Comparison of ENCODE assay signal across 1 cellular context in genomic region chr17:29591737-29592624, GRCh38.
TF ChIP-seq lines count a peak whose summit lies in the region.

No MANE protein-coding gene starts in this region.

TF ChIP-seq in HepG2, 621 proteins besides CTCF, POLR2A, EP300 and RAD21 (continued from another document and continues in another):
- TF ChIP-seq SPEN (CRISPR knock-in tag; IDR thresholded peaks at IDR 0.05; ENCODE audit: low read depth), result peak; percentile 57
- no peak; the same call in 1 of the 2 replicates for TF ChIP-seq KDM5A (IDR thresholded peaks at IDR 0.05; ENCODE audit: borderline replicate concordance, low read length)
- TF ChIP-seq NR3C1 (CRISPR knock-in tag; IDR thresholded peaks at IDR 0.05), result no peak
- no peak for TF ChIP-seq ZNF772 (CRISPR knock-in tag; IDR thresholded peaks at IDR 0.05)
- TF ChIP-seq ZNF335 (CRISPR knock-in tag; IDR thresholded peaks at IDR 0.05), result peak; percentile 98
- peak; percentile 45 for TF ChIP-seq HNRNPLL (IDR thresholded peaks at IDR 0.05; ENCODE audit: low read depth, low read length, poor library complexity, severe bottlenecking)
- no peak for TF ChIP-seq ZNF24 (IDR thresholded peaks at IDR 0.05)
- no peak for TF ChIP-seq ZNF879 (CRISPR knock-in tag; IDR thresholded peaks at IDR 0.05)
- no peak; the same call in 1 of the 2 replicates for TF ChIP-seq ARNTL (CRISPR knock-in tag; IDR thresholded peaks at IDR 0.05)
- TF ChIP-seq ZNF564 (CRISPR knock-in tag; IDR thresholded peaks at IDR 0.05), result no peak
- TF ChIP-seq PATZ1 (CRISPR knock-in tag; IDR thresholded peaks at IDR 0.05), result peak; percentile 95
- no peak for TF ChIP-seq PTBP1 (IDR thresholded peaks at IDR 0.05; ENCODE audit: low read depth, low read length, poor library complexity, severe bottlenecking)
- no peak for TF ChIP-seq MEIS2 (CRISPR knock-in tag; IDR thresholded peaks at IDR 0.05)
- TF ChIP-seq ZZZ3 (CRISPR knock-in tag; IDR thresholded peaks at IDR 0.05; ENCODE audit: borderline replicate concordance), result no peak; the same call in 1 of the 2 replicates
- no peak for TF ChIP-seq FIP1L1 (IDR thresholded peaks at IDR 0.05; ENCODE audit: borderline replicate concordance, insufficient read depth, low read depth, low read length)
- peak; percentile 54 for TF ChIP-seq YY1 (IDR thresholded peaks at IDR 0.05; ENCODE audit: insufficient read depth, insufficient replicate concordance, low read depth, low read length)
- no peak; the same call in 1 of the 2 replicates for TF ChIP-seq CREM (IDR thresholded peaks at IDR 0.05)
- no peak for TF ChIP-seq CREM (CRISPR knock-in tag; IDR thresholded peaks at IDR 0.05)
- peak; percentile 46; the same call in 1 of the 2 replicates for TF ChIP-seq ARID5B (CRISPR knock-in tag; IDR thresholded peaks at IDR 0.05)
- no peak for TF ChIP-seq ZNF615 (CRISPR knock-in tag; IDR thresholded peaks at IDR 0.05; ENCODE audit: borderline replicate concordance)
- 0 out of 2 replicates have a peak, but pooled peaks have one; percentile 70 for TF ChIP-seq KLF12 (CRISPR knock-in tag; IDR thresholded peaks at IDR 0.05; ENCODE audit: borderline replicate concordance)
- no peak for TF ChIP-seq SMYD3 (CRISPR knock-in tag; IDR thresholded peaks at IDR 0.05)
- TF ChIP-seq ZBTB38 (CRISPR knock-in tag; IDR thresholded peaks at IDR 0.05), result no peak
- no peak for TF ChIP-seq KLF6 (CRISPR knock-in tag; IDR thresholded peaks at IDR 0.05)
- no peak for TF ChIP-seq TFDP1 (CRISPR knock-in tag; IDR thresholded peaks at IDR 0.05; ENCODE audit: borderline replicate concordance)
- no peak for TF ChIP-seq RBM22 (optimal IDR thresholded peaks at IDR 0.05; ENCODE audit: low read length)
- no peak for TF ChIP-seq MBNL3 (CRISPR knock-in tag; conservative IDR thresholded peaks at IDR 0.05)
- TF ChIP-seq ZNF577 (CRISPR knock-in tag; IDR thresholded peaks at IDR 0.05; ENCODE audit: borderline replicate concordance, low read depth), result no peak
- no peak for TF ChIP-seq IKZF1 (IDR thresholded peaks at IDR 0.05)
- TF ChIP-seq ZNF446 (CRISPR knock-in tag; IDR thresholded peaks at IDR 0.05), result no peak
- TF ChIP-seq FOXK2 (IDR thresholded peaks at IDR 0.05), result no peak
- no peak for TF ChIP-seq SP2 (CRISPR knock-in tag; IDR thresholded peaks at IDR 0.05)
- peak; percentile 62; the same call in 1 of the 2 replicates for TF ChIP-seq TFDP2 (CRISPR knock-in tag; IDR thresholded peaks at IDR 0.05)
- no peak for TF ChIP-seq ZBTB2 (CRISPR knock-in tag; IDR thresholded peaks at IDR 0.05; ENCODE audit: low read depth)
- TF ChIP-seq CSRNP2 (CRISPR knock-in tag; conservative IDR thresholded peaks at IDR 0.05; ENCODE audit: low read depth), result no peak
- TF ChIP-seq DNMT1 (CRISPR knock-in tag; IDR thresholded peaks at IDR 0.05), result no peak
- TF ChIP-seq ZFP82 (CRISPR knock-in tag; IDR thresholded peaks at IDR 0.05; ENCODE audit: borderline replicate concordance), result no peak
- TF ChIP-seq ONECUT2 (CRISPR knock-in tag; IDR thresholded peaks at IDR 0.05), result no peak
- TF ChIP-seq TMF1 (CRISPR knock-in tag; IDR thresholded peaks at IDR 0.05; ENCODE audit: low read depth), result no peak
- TF ChIP-seq KAT8 (CRISPR knock-in tag; IDR thresholded peaks at IDR 0.05), result 0 out of 2 replicates have a peak, but pooled peaks have one; percentile 49
- TF ChIP-seq ZBTB44 (CRISPR knock-in tag; IDR thresholded peaks at IDR 0.05), result peak; percentile 53; the same call in 1 of the 2 replicates
- TF ChIP-seq POGK (CRISPR knock-in tag; conservative IDR thresholded peaks at IDR 0.05), result peak; percentile 32; the same call in 1 of the 2 replicates
- no peak for TF ChIP-seq ZNF672 (CRISPR knock-in tag; IDR thresholded peaks at IDR 0.05)
- TF ChIP-seq ZNF580 (CRISPR knock-in tag; IDR thresholded peaks at IDR 0.05; ENCODE audit: borderline replicate concordance, low read depth), result no peak
- no peak for TF ChIP-seq ZNF552 (CRISPR knock-in tag; IDR thresholded peaks at IDR 0.05; ENCODE audit: borderline replicate concordance)
